16 cellular contexts compared by ENCODE assay signal in genomic region chr5:9712506-9713285, GRCh38.
DNase-seq lines count a peak whose midpoint lies in the region; ATAC-seq and TF ChIP-seq lines count a peak whose summit lies in the region.
"Had no signal": no experiment of that assay in that cellular context is flagged by ENCODE, and none has a peak within 500 bp of the region (broad histone marks: within the 10 kb centered on the region; RNA-seq: fewer than 3 reads in every experiment).

No MANE protein-coding gene starts in this region.

- peak overlapping the region; percentile 62 for H3K27ac Mint-ChIP-seq in osteocyte (ENCODE audit: unreplicated experiment)
- H3K27ac Mint-ChIP-seq in activated T-helper 17 cell treated with anti-CD3 and anti-CD28 coated beads, Interleukin-2, amount 50 U/mL, for 72 hours, result no peak overlapping the region
- no peak overlapping the region for H3K27ac Mint-ChIP-seq in activated CD8-positive, alpha-beta T cell treated with anti-CD3 and anti-CD28 coated beads, Interleukin-2, amount 10 ng/mL, durations not matched to agents 7 days and 5 days
- H3K27ac Mint-ChIP-seq: IgD-negative memory B cell; naive thymus-derived CD8-positive, alpha-beta T cell had no signal

- H3K4me3 ChIP-seq in PC-3 (ENCODE audit: low read length), result no peak overlapping the region
- H3K4me3 ChIP-seq: GM12878 had no signal

- DNase-seq in GM04503 (ENCODE audit: low read depth) (peak; percentile 76), PC-3 (peak; percentile 95), osteocyte (ENCODE audit: extremely low spot score, unreplicated experiment) (no peak)
- no peak for DNase-seq in stimulated activated CD4-positive, alpha-beta T cell treated with anti-CD3 and anti-CD28 coated beads, Interleukin-12 subunit alpha, Interleukin-12 subunit beta, amount 100 ng/mL, for 4 hours
- no peak for DNase-seq in activated CD8-positive, alpha-beta T cell treated with anti-CD3 and anti-CD28 coated beads, Interleukin-2, amount 10 ng/mL, durations not matched to agents 7 days and 5 days
- DNase-seq: activated CD4-positive, alpha-beta T cell treated with anti-CD3 and anti-CD28 coated beads for 48 hours; activated effector memory CD4-positive, alpha-beta T cell treated with anti-CD3 and anti-CD28 coated beads, Interleukin-2, amount 50 U/mL, for 16 hours; GOT3; kidney glomerular epithelial cell; naive thymus-derived CD8-positive, alpha-beta T cell; NCI-H1694 had no signal

- H3K79me2 ChIP-seq in PC-3 (ENCODE audit: low read length), result no peaks in the 10 kb centered on the region

- no peaks in the 10 kb centered on the region for H3K9me3 ChIP-seq in PC-3 (ENCODE audit: low read length)

- POLR2A ChIA-PET in PC-3 (lab: Charles Lee; ENCODE audit: unreplicated experiment), result no interaction called here
- POLR2A ChIA-PET in activated CD8-positive, alpha-beta T cell treated with anti-CD3 and anti-CD28 coated beads, Interleukin-2, amount 10 ng/mL, durations not matched to agents 7 days and 5 days (lab: Charles Lee), result no interaction called here

- H3K27me3 ChIP-seq in PC-3 (ENCODE audit: low read length), result no peaks in the 10 kb centered on the region

- H3K9me2 ChIP-seq in PC-3 (replicated peaks; ENCODE audit: low read length), result no peaks in the 10 kb centered on the region

- H3K27ac ChIP-seq in PC-3 (ENCODE audit: low read length), result peak overlapping the region; percentile 51

- H3K9ac ChIP-seq in PC-3 (ENCODE audit: low read length), result no peak overlapping the region

- H2AFZ ChIP-seq in PC-3 (ENCODE audit: low read length), result peak overlapping the region; percentile 31

- no TSS peak for BruUV-seq in PC-3 (replicated peaks; lab: Mats Ljungman, UMichigan)

- peaks cover 47% of the 10 kb centered on the region for H3K4me1 Mint-ChIP-seq in osteocyte (ENCODE audit: unreplicated experiment)
- H3K4me1 Mint-ChIP-seq in activated T-helper 17 cell treated with anti-CD3 and anti-CD28 coated beads, Interleukin-2, amount 50 U/mL, for 72 hours, result no peaks in the 10 kb centered on the region
- no peaks in the 10 kb centered on the region for H3K4me1 Mint-ChIP-seq in activated CD8-positive, alpha-beta T cell treated with anti-CD3 and anti-CD28 coated beads, Interleukin-2, amount 10 ng/mL, durations not matched to agents 7 days and 5 days (ENCODE audit: low read depth)
- H3K4me1 Mint-ChIP-seq: IgD-negative memory B cell had no signal

- CTCF ChIA-PET in PC-3 (lab: Charles Lee), result no interaction called here
- CTCF ChIA-PET in activated CD8-positive, alpha-beta T cell treated with anti-CD3 and anti-CD28 coated beads, Interleukin-2, amount 10 ng/mL, durations not matched to agents 7 days and 5 days (lab: Charles Lee), result no interaction called here

- H3K4me1 ChIP-seq in PC-3 (ENCODE audit: insufficient read depth, low read length), result peaks cover 33% of the 10 kb centered on the region

- H3K36me3 ChIP-seq in PC-3 (ENCODE audit: low read depth, low read length), result no peaks in the 10 kb centered on the region

- no peaks in the 10 kb centered on the region for H3K36me3 Mint-ChIP-seq in osteocyte (ENCODE audit: unreplicated experiment)
- H3K36me3 Mint-ChIP-seq in activated T-helper 17 cell treated with anti-CD3 and anti-CD28 coated beads, Interleukin-2, amount 50 U/mL, for 72 hours (ENCODE audit: low read depth), result no peaks in the 10 kb centered on the region
- H3K36me3 Mint-ChIP-seq in activated CD8-positive, alpha-beta T cell treated with anti-CD3 and anti-CD28 coated beads, Interleukin-2, amount 10 ng/mL, durations not matched to agents 7 days and 5 days (ENCODE audit: low read depth), result no peaks in the 10 kb centered on the region
- H3K36me3 Mint-ChIP-seq: naive thymus-derived CD8-positive, alpha-beta T cell had no signal

- TF ChIP-seq CTCF in PC-3 (conservative IDR thresholded peaks at IDR 0.05; ENCODE audit: low read depth, low read length) (no peak), osteocyte (IDR thresholded peaks at IDR 0.05) (no peak)

- H3K9me3 Mint-ChIP-seq in osteocyte (ENCODE audit: unreplicated experiment), result peaks cover 11% of the 10 kb centered on the region
- peaks cover 13% of the 10 kb centered on the region for H3K9me3 Mint-ChIP-seq in activated T-helper 17 cell treated with anti-CD3 and anti-CD28 coated beads, Interleukin-2, amount 50 U/mL, for 72 hours
- H3K9me3 Mint-ChIP-seq in activated CD8-positive, alpha-beta T cell treated with anti-CD3 and anti-CD28 coated beads, Interleukin-2, amount 10 ng/mL, durations not matched to agents 7 days and 5 days (ENCODE audit: insufficient read depth), result no peaks in the 10 kb centered on the region

- H3K27me3 Mint-ChIP-seq in osteocyte (ENCODE audit: unreplicated experiment), result no peaks in the 10 kb centered on the region
- H3K27me3 Mint-ChIP-seq in activated T-helper 17 cell treated with anti-CD3 and anti-CD28 coated beads, Interleukin-2, amount 50 U/mL, for 72 hours, result no peaks in the 10 kb centered on the region
- no peaks in the 10 kb centered on the region for H3K27me3 Mint-ChIP-seq in activated CD8-positive, alpha-beta T cell treated with anti-CD3 and anti-CD28 coated beads, Interleukin-2, amount 10 ng/mL, durations not matched to agents 7 days and 5 days (ENCODE audit: low read depth)
- H3K27me3 Mint-ChIP-seq: IgD-negative memory B cell had no signal

- no peaks in the 10 kb centered on the region for H4K20me1 ChIP-seq in PC-3 (ENCODE audit: low read length)

- intact Hi-C loops in PC-3 (cut with micrococcal nuclease), result no loop called here

- H3K4me2 ChIP-seq in PC-3 (ENCODE audit: low read length), result peak overlapping the region; percentile 7

- H3K4me3 Mint-ChIP-seq in osteocyte (ENCODE audit: unreplicated experiment), result no peak overlapping the region
- H3K4me3 Mint-ChIP-seq in activated T-helper 17 cell treated with anti-CD3 and anti-CD28 coated beads, Interleukin-2, amount 50 U/mL, for 72 hours, result no peak overlapping the region
- no peak overlapping the region for H3K4me3 Mint-ChIP-seq in activated CD8-positive, alpha-beta T cell treated with anti-CD3 and anti-CD28 coated beads, Interleukin-2, amount 10 ng/mL, durations not matched to agents 7 days and 5 days
- H3K4me3 Mint-ChIP-seq: IgD-negative memory B cell; naive thymus-derived CD8-positive, alpha-beta T cell had no signal

- ATAC-seq in PC-3 (peak; percentile 48), esophagus mucosa (peak; percentile 56), HG03354 (IDR thresholded peaks at IDR 0.05; ENCODE audit: poor library complexity, severe bottlenecking, unreplicated experiment) (no peak)
- no peak for ATAC-seq in activated T-helper 17 cell treated with anti-CD3 and anti-CD28 coated beads, Interleukin-2, amount 50 U/mL, for 72 hours (replicated peaks)
- no peak for ATAC-seq in activated CD8-positive, alpha-beta T cell treated with anti-CD3 and anti-CD28 coated beads, Interleukin-2, amount 10 ng/mL, durations not matched to agents 7 days and 5 days
- ATAC-seq: GM12878; naive thymus-derived CD8-positive, alpha-beta T cell had no signal

- H3F3A ChIP-seq in PC-3 (ENCODE audit: low read length, unreplicated experiment), result no peaks in the 10 kb centered on the region

Comparison
In these comparisons a context has a peak if more than half of its experiments do, and no peak if none do; other contexts are left out.
1. DNase-seq: peak in GM04503 (single experiment) and PC-3 (single experiment); none in osteocyte (single experiment), stimulated activated CD4-positive, alpha-beta T cell treated with anti-CD3 and anti-CD28 coated beads, Interleukin-12 subunit alpha, Interleukin-12 subunit beta, amount 100 ng/mL, for 4 hours (single experiment) and activated CD8-positive, alpha-beta T cell treated with anti-CD3 and anti-CD28 coated beads, Interleukin-2, amount 10 ng/mL, durations not matched to agents 7 days and 5 days (single experiment).
2. ATAC-seq: peak in PC-3 (single experiment) and esophagus mucosa (single experiment); none in activated T-helper 17 cell treated with anti-CD3 and anti-CD28 coated beads, Interleukin-2, amount 50 U/mL, for 72 hours (single experiment), HG03354 (single experiment) and activated CD8-positive, alpha-beta T cell treated with anti-CD3 and anti-CD28 coated beads, Interleukin-2, amount 10 ng/mL, durations not matched to agents 7 days and 5 days (single experiment).